Comparison of ENCODE assay signal across 17 cellular contexts in genomic region chr1:158101455-158101854, GRCh38.
DNase-seq lines count a peak whose midpoint lies in the region; ATAC-seq and TF ChIP-seq lines count a peak whose summit lies in the region.
"Had no signal": no experiment of that assay in that cellular context is flagged by ENCODE, and none has a peak within 500 bp of the region (broad histone marks: within the 10 kb centered on the region; RNA-seq: fewer than 3 reads in every experiment).

No MANE protein-coding gene starts in this region.

- H3K9me3 ChIP-seq in A673 (ENCODE audit: low read depth, low read length, poor library complexity, severe bottlenecking) (no peaks in the 10 kb centered on the region), HUES48 (ENCODE audit: control insufficient read depth, insufficient read depth, low read length) (no peaks in the 10 kb centered on the region), adipocyte (ENCODE audit: control insufficient read depth, low read length) (no peaks in the 10 kb centered on the region), trophoblast cell (ENCODE audit: insufficient read depth, low read depth, low read length) (peaks cover under 1% of the 10 kb centered on the region)

- DNase-seq in A673 (ENCODE audit: low spot score) = no peak
- no peak for DNase-seq in adipocyte (ENCODE audit: low read depth)
- DNase-seq in mesothelial cell of epicardium (ENCODE audit: low spot score in 2 of 2, unreplicated experiment in 2 of 2) = no peak
- no peak for DNase-seq in NCI-H1092 (lab: John Stamatoyannopoulos, UW)
- DNase-seq in trophoblast cell = no peak
- DNase-seq in H4 (ENCODE audit: low spot score) = no peak
- DNase-seq: 8988T, COR-L47, MM.1S, NCI-H1105 treated with DMSO at 0.1 percent for 48 hours, NCI-H187 treated with DMSO at 0.1 percent for 48 hours, NCI-H446 treated with DMSO at 0.1 percent for 48 hours, NCI-H82, SHP77 had no signal

- H3K36me3 ChIP-seq in A673 (ENCODE audit: insufficient read depth, low read length, poor library complexity, severe bottlenecking) (peaks cover 17% of the 10 kb centered on the region), HUES48 (ENCODE audit: control insufficient read depth, insufficient read depth, low read length) (no peaks in the 10 kb centered on the region), adipocyte (ENCODE audit: control insufficient read depth, insufficient read depth, low read length, severe bottlenecking) (peaks cover 6% of the 10 kb centered on the region), trophoblast cell (ENCODE audit: control insufficient read depth in 1 of 2, insufficient read depth in 2 of 2, low read length in 2 of 2) (peaks cover 3% of the 10 kb centered on the region in 2 experiments)

- ATAC-seq in HG03354 (IDR thresholded peaks at IDR 0.05; ENCODE audit: poor library complexity, severe bottlenecking, unreplicated experiment) = no peak

- no peak overlapping the region for H2AK5ac ChIP-seq in trophoblast cell (ENCODE audit: low read length)

- CTCF ChIA-PET in A673 (lab: Charles Lee) = no interaction called here

- H2BK12ac ChIP-seq in trophoblast cell (ENCODE audit: low read length) = no peak overlapping the region

- peak overlapping the region; percentile 63 for H3K27ac ChIP-seq in A673 (ENCODE audit: low read depth, low read length, poor library complexity, severe bottlenecking)
- H3K27ac ChIP-seq in HUES48 (ENCODE audit: low read depth, low read length) = peak overlapping the region; percentile 56
- no peak overlapping the region for H3K27ac ChIP-seq in trophoblast cell (ENCODE audit: low read depth, low read length)

- no peaks in the 10 kb centered on the region for H3K79me1 ChIP-seq in trophoblast cell (ENCODE audit: low read length)

- peaks cover 46% of the 10 kb centered on the region for H3K4me1 Mint-ChIP-seq in mesothelial cell of epicardium
- H3K4me1 Mint-ChIP-seq: CD14-positive monocyte had no signal

- peak overlapping the region; percentile 13 for H3K27ac Mint-ChIP-seq in mesothelial cell of epicardium
- H3K27ac Mint-ChIP-seq: CD14-positive monocyte had no signal

- H3K4me1 ChIP-seq in A673 (ENCODE audit: insufficient read depth, low read length, poor library complexity, severe bottlenecking) (peaks cover 86% of the 10 kb centered on the region), HUES48 (ENCODE audit: control insufficient read depth, insufficient read depth, low read length) (peaks cover 76% of the 10 kb centered on the region), adipocyte (ENCODE audit: control insufficient read depth, insufficient read depth, low read length) (peaks cover 39% of the 10 kb centered on the region), trophoblast cell (ENCODE audit: control insufficient read depth in 1 of 2, insufficient read depth in 2 of 2, low read length in 2 of 2) (peaks cover 0 to 4% of the 10 kb centered on the region in 2 experiments)

- no peak overlapping the region for H3K4ac ChIP-seq in trophoblast cell (ENCODE audit: low read depth, low read length)

- H3K79me2 ChIP-seq in trophoblast cell (ENCODE audit: control insufficient read depth, insufficient read depth, low read length, poor library complexity) = no peaks in the 10 kb centered on the region

- WGBS in trophoblast cell (ENCODE audit: extremely low coverage, insufficient coverage, insufficient read length) = no CpG with 5 or more reads among the region's 2 CpGs

- intact Hi-C loops in A673 (cut with micrococcal nuclease; ENCODE audit: unreplicated experiment) = no loop called here

- no peak overlapping the region for H3K23ac ChIP-seq in trophoblast cell (ENCODE audit: low read length)

- no peak overlapping the region for H3K9ac ChIP-seq in HUES48 (ENCODE audit: low read depth, low read length)
- H3K9ac ChIP-seq in adipocyte (ENCODE audit: low read length) = peak overlapping the region; percentile 1
- no peak overlapping the region for H3K9ac ChIP-seq in trophoblast cell (ENCODE audit: low read length)

- H3K4me3 ChIP-seq in A673 (ENCODE audit: low read depth, low read length, poor library complexity, severe bottlenecking) (no peak overlapping the region), HUES48 (ENCODE audit: low read depth, low read length) (no peak overlapping the region), adipocyte (ENCODE audit: low read length) (no peak overlapping the region), trophoblast cell (ENCODE audit: low read depth, low read length) (no peak overlapping the region)

- no peak overlapping the region for H2BK5ac ChIP-seq in trophoblast cell (ENCODE audit: low read depth, low read length, poor library complexity)

- no peak overlapping the region for H4K8ac ChIP-seq in trophoblast cell (ENCODE audit: low read depth, low read length)

- no peak overlapping the region for H2AFZ ChIP-seq in trophoblast cell (ENCODE audit: insufficient read depth, low read length, poor library complexity)

- POLR2A ChIA-PET in A673 (lab: Charles Lee; ENCODE audit: low non-redundant PET) = no interaction called here

- H3K4me2 ChIP-seq in trophoblast cell (ENCODE audit: low read length) = no peak overlapping the region

- no peaks in the 10 kb centered on the region for H3K9me3 Mint-ChIP-seq in mesothelial cell of epicardium

- no peak overlapping the region for H4K12ac ChIP-seq in trophoblast cell (ENCODE audit: low read depth, low read length)

- H2BK120ac ChIP-seq in trophoblast cell (ENCODE audit: insufficient read depth, low read length, poor library complexity) = no peak overlapping the region

- no peak for TF ChIP-seq CTCF in A673 (conservative IDR thresholded peaks at IDR 0.05; ENCODE audit: low read depth, low read length)
- TF ChIP-seq CTCF in mesothelial cell of epicardium (IDR thresholded peaks at IDR 0.05; ENCODE audit: unreplicated experiment) = no peak

- H3K18ac ChIP-seq in trophoblast cell (ENCODE audit: low read length) = no peak overlapping the region

- peaks cover 2% of the 10 kb centered on the region for H3K36me3 Mint-ChIP-seq in mesothelial cell of epicardium
- H3K36me3 Mint-ChIP-seq: CD14-positive monocyte had no signal

- no peak overlapping the region for H3K14ac ChIP-seq in trophoblast cell (ENCODE audit: low read length)

- no peaks in the 10 kb centered on the region for H3K27me3 Mint-ChIP-seq in mesothelial cell of epicardium (ENCODE audit: low read depth)

- BruUV-seq in A673 (replicated peaks; lab: Mats Ljungman, UMichigan) = no TSS peak

- H3K27me3 ChIP-seq in A673 (replicated peaks; ENCODE audit: insufficient read depth, low read depth, low read length, poor library complexity) (no peaks in the 10 kb centered on the region), HUES48 (ENCODE audit: control insufficient read depth, insufficient read depth, low read length) (no peaks in the 10 kb centered on the region), adipocyte (replicated peaks; ENCODE audit: control insufficient read depth, insufficient read depth, low read length) (peaks cover 3% of the 10 kb centered on the region), trophoblast cell (ENCODE audit: insufficient read depth, low read length) (no peaks in the 10 kb centered on the region)

- no peak overlapping the region for H3K4me3 Mint-ChIP-seq in mesothelial cell of epicardium
- H3K4me3 Mint-ChIP-seq: CD14-positive monocyte had no signal

- H4K91ac ChIP-seq in trophoblast cell (ENCODE audit: low read depth, low read length) = no peak overlapping the region
